8 cellular contexts compared by ENCODE assay signal in the genomic region with DNA sequence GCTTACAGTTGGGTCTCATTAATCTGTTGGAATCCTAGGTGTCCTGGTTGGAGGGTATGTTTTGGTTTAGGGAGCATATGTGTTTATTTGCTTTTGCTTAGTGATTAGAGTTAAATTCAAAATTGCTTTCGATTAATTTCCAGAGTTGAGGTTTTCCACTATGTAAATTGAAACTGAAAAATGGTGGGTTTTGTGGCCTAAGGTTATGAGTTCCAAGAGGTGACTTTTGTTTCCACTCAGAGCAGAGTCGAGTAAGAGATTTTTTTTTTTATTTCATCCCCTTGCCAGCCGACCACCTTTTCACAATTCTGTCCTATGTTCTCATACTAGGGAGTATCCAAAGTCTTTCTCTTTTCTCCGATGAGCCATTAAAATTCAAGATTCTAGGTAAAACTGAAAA.
"Had no signal": no experiment of that assay in that cellular context is flagged by ENCODE, and none has a peak within 500 bp of the region (broad histone marks: within the 10 kb centered on the region; RNA-seq: fewer than 3 reads in every experiment).

No MANE protein-coding gene starts in this region.

- H3K27ac Mint-ChIP-seq: HFFc6, IgD-negative memory B cell had no signal

- H3K4me3 Mint-ChIP-seq: HFFc6, IgD-negative memory B cell had no signal

- H3K36me3 Mint-ChIP-seq: IgD-negative memory B cell had no signal

- DNase-seq: GOT3, H7, HCEC 1CT, HFFc6, KBM-7 had no signal

- H3K27ac ChIP-seq: HL-60 had no signal

- ATAC-seq: HepG2 had no signal

- H3K4me1 Mint-ChIP-seq: IgD-negative memory B cell had no signal

- H3K27me3 Mint-ChIP-seq: IgD-negative memory B cell had no signal

- H3K9me3 Mint-ChIP-seq: HFFc6, IgD-negative memory B cell had no signal
